12 cellular contexts compared by ENCODE assay signal in the genomic region with DNA sequence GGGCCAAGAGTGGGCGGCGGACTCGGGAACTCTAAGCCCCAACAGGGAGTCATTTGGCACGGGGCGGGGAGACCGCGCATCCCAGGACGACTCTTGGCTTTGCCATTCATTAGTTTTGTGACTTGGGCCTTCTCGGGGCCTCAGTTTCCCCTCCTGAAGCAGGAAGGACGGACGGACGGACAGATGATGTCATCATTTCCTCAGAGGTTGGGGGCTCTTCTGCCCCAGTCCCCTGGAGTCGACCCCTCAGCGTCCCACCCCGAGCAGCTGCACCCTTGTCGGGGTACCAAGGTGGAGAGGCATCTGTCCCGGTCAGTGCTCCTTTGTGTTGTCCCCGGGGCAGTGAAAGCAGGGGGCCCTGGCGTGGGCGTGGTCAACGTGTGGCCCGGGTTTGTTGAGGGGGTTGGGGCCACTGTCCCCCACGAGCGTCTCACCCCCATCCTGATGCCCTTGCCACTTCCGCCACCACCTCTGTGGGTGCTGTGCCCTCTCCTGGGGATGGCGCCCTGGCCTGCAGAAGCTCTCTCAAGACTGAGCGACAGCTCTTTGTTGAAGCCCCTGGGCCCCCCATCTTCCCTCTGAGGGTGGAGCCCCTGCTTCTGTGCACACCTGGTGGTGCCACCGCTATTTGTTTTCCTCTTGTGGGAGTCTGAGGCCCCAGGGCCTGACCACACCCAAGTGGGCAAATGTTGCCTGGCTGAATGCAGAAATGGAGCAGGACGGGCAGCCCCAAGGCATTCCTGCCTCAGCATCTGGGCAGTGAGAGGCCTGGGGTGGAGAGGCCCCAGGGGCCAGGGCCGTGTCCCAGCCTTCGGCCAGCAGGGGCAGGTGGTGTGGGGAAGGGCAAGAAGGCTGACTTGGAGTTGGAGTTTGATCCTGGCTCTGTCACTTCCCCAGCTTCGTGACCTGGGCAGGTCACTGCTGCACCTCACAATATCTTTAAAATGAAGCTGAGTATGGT. TPM values are rescaled to one million over a fixed set of nuclear protein-coding genes. Genes with fewer than 3 reads are reported as not detected.
DNase-seq lines count a peak whose midpoint lies in the region; ATAC-seq, FAIRE-seq and TF ChIP-seq lines count a peak whose summit lies in the region.
"Had no signal": no experiment of that assay in that cellular context is flagged by ENCODE, and none has a peak within 500 bp of the region (broad histone marks: within the 10 kb centered on the region; RNA-seq: fewer than 3 reads in every experiment).

No MANE protein-coding gene starts in this region.

- DNase-seq in HFF-Myc (ENCODE audit: extremely low read depth, low read depth) (no peak), left lung (peak in 1 of 2 donors; percentile 48), stomach (no peak), GM12892 (ENCODE audit: insufficient read length) (no peak), DMS79 treated with DMSO at 0.1 percent for 48 hours (lab: John Stamatoyannopoulos, UW) (no peak)
- DNase-seq in central memory CD8-positive, alpha-beta T cell (ENCODE audit: low spot score in 2 of 2), result no peak
- DNase-seq: activated T-cell treated with anti-CD3 and anti-CD28 coated beads, Interleukin-2, amount 50 U/mL, for 4 hours; GF-D8; NCI-H510A treated with DMSO at 0.1 percent for 48 hours had no signal

- no peak for TF ChIP-seq EP300 in stomach (IDR thresholded peaks at IDR 0.05)

- WGBS in stomach, 5 donors, result 43 to 51% (median 45%) methylated on average over 22 to 32 of the region's 32 CpGs

- TF ChIP-seq CTCF in HFF-Myc (IDR thresholded peaks at IDR 0.05; ENCODE audit: low read depth, low read length, missing control alignments) (no peak), left lung (IDR thresholded peaks at IDR 0.05) (no peak), stomach (IDR thresholded peaks at IDR 0.05) (no peak)

- H3K9me3 ChIP-seq in left lung (no peaks in the 10 kb centered on the region), stomach (no peaks in the 10 kb centered on the region)

- H3K4me1 Mint-ChIP-seq in central memory CD8-positive, alpha-beta T cell, result no peaks in the 10 kb centered on the region

- peaks cover 56% of the 10 kb centered on the region for H3K27me3 Mint-ChIP-seq in central memory CD8-positive, alpha-beta T cell

- H3K36me3 ChIP-seq in left lung, result no peaks in the 10 kb centered on the region
- no peaks in the 10 kb centered on the region for H3K36me3 ChIP-seq in stomach

- H3K27ac ChIP-seq in left lung, result no peak overlapping the region
- H3K27ac ChIP-seq in stomach, result peak overlapping the region in 2 of 5 donors; percentile 27 to 56

- no peak overlapping the region for H3K27ac Mint-ChIP-seq in central memory CD8-positive, alpha-beta T cell (ENCODE audit: low read depth)
- H3K27ac Mint-ChIP-seq: T-helper 1 cell treated with Interleukin-12 subunit alpha and Interleukin-12 subunit beta and Interleukin-4 antibody, amounts not matched to agents 30 μg/mL and 1 μg/mL, for 36 hours had no signal

- H3K4me3 ChIP-seq in HFF-Myc (replicated peaks; ENCODE audit: low read depth, low read length) (peak overlapping the region; percentile 19), left lung (peak overlapping the region; percentile 33 to 39), stomach (peak overlapping the region; percentile 46 to 63 (median 52))

- H3K4me3 Mint-ChIP-seq in central memory CD8-positive, alpha-beta T cell, result peak overlapping the region; percentile 18
- H3K4me3 Mint-ChIP-seq: activated T-cell treated with anti-CD3 and anti-CD28 coated beads, Interleukin-2, amount 50 U/mL, for 4 hours; T-helper 1 cell treated with Interleukin-12 subunit alpha and Interleukin-12 subunit beta and Interleukin-4 antibody, amounts not matched to agents 30 μg/mL and 1 μg/mL, for 36 hours had no signal

- H3K4me1 ChIP-seq in left lung, result peaks cover 3 to 10% of the 10 kb centered on the region in 2 donors
- H3K4me1 ChIP-seq in stomach, result peaks cover 12 to 19% (median 17%) of the 10 kb centered on the region in 4 donors

- no peak for TF ChIP-seq POLR2A in stomach (IDR thresholded peaks at IDR 0.05)
- TF ChIP-seq POLR2A in GM12892 (IDR thresholded peaks at IDR 0.05; ENCODE audit: low read depth, low read length), result no peak

- no peak for ATAC-seq in central memory CD8-positive, alpha-beta T cell (replicated peaks; ENCODE audit: extremely low read depth, poor library complexity, severe bottlenecking)
- ATAC-seq in left lung (no peak), GM18511 (IDR thresholded peaks at IDR 0.05; ENCODE audit: unreplicated experiment) (no peak), HG03565 (IDR thresholded peaks at IDR 0.05; ENCODE audit: unreplicated experiment) (no peak)

- H3K36me3 Mint-ChIP-seq in central memory CD8-positive, alpha-beta T cell (ENCODE audit: insufficient read depth), result peaks cover 2% of the 10 kb centered on the region

- FAIRE-seq in GM12892 (lab: Jason Lieb, UNC), result no peak

- intact Hi-C loops in left lung (cut with DNase I) (no loop called here), stomach (cut with DNase I; ENCODE audit: low total_unique reads) (no loop called here)

- peaks cover 0 to 42% of the 10 kb centered on the region in 2 donors for H3K27me3 ChIP-seq in left lung
- H3K27me3 ChIP-seq in stomach, result peaks cover 0 to 29% (median 12%) of the 10 kb centered on the region in 3 donors

- H3K9me3 Mint-ChIP-seq in central memory CD8-positive, alpha-beta T cell, result no peaks in the 10 kb centered on the region
- H3K9me3 Mint-ChIP-seq: activated T-cell treated with anti-CD3 and anti-CD28 coated beads, Interleukin-2, amount 50 U/mL, for 4 hours; T-helper 1 cell treated with Interleukin-12 subunit alpha and Interleukin-12 subunit beta and Interleukin-4 antibody, amounts not matched to agents 30 μg/mL and 1 μg/mL, for 36 hours had no signal

RNA-seq across cellular contexts. Expression of gene HHIPL1, which starts 0.9 kb away (rescaled TPM):
- total RNA-seq in left lung (1 to 10 TPM; 2.5 to 2.9 TPM), stomach (1 to 10 TPM in 3 of 5 donors, under 1 TPM in 1, not detected in 1; 0.45 to 2.0 (median 1.2) TPM)
- polyA plus RNA-seq in stomach, result under 1 TPM; 0.15 to 0.68 (median 0.20) TPM
- polyA plus RNA-seq in GM12892 (2012; ENCODE audit: missing spikeins), result not detected
- total RNA-seq: activated T-cell treated with anti-CD3 and anti-CD28 coated beads, Interleukin-2, amount 50 U/mL, for 4 hours had no signal

RNA-seq across cellular contexts. Expression of gene CYP46A1, which starts 38.3 kb away (rescaled TPM):
- total RNA-seq in left lung, result 1 to 10 TPM; 1.2 to 1.5 TPM
- 1 to 10 TPM in 3 of 5 donors, not detected in 2; 1.2 to 2.9 (median 2.2) TPM for total RNA-seq in stomach
- under 1 TPM; 0.15 to 0.68 (median 0.53) TPM for polyA plus RNA-seq in stomach
- polyA plus RNA-seq in GM12892 (2012; ENCODE audit: missing spikeins), result not detected

RNA-seq across cellular contexts. Expression of gene CCDC85C, which starts 41.8 kb away (rescaled TPM):
- total RNA-seq in left lung (10 to 100 TPM; 16.4 to 19.0 TPM), stomach (10 to 100 TPM; 10.5 to 28.6 (median 14.5) TPM)
- polyA plus RNA-seq in stomach, result 10 to 100 TPM; 11.4 to 20.1 (median 17.3) TPM
- 1.2 TPM for polyA plus RNA-seq in GM12892 (2012; ENCODE audit: missing spikeins)
